Comparison of ENCODE assay signal across 11 cellular contexts in genomic region chr14:73428354-73428824, GRCh38. TPM values are rescaled to one million over a fixed set of nuclear protein-coding genes. Genes with fewer than 3 reads are reported as not detected.
DNase-seq lines count a peak whose midpoint lies in the region; ATAC-seq, FAIRE-seq and TF ChIP-seq lines count a peak whose summit lies in the region.
"Had no signal": no experiment of that assay in that cellular context is flagged by ENCODE, and none has a peak within 500 bp of the region (broad histone marks: within the 10 kb centered on the region; RNA-seq: fewer than 3 reads in every experiment).

No MANE protein-coding gene starts in this region.

- no peak overlapping the region for H2AFZ ChIP-seq in astrocyte (ENCODE audit: low read depth, low read length)
- no peak overlapping the region for H2AFZ ChIP-seq in HepG2 (ENCODE audit: low read length)

- H3K4me3 ChIP-seq in astrocyte (ENCODE audit: insufficient read depth, low read depth, low read length) (no peak overlapping the region), HepG2 (replicated peaks in 1 of 3; ENCODE audit: insufficient read depth in 1 of 3, low read depth in 2 of 3, low read length in 3 of 3) (no peak overlapping the region), spleen (no peak overlapping the region)

- CTCF ChIA-PET in HepG2 (lab: Yijun Ruan, JAX; ENCODE audit: low intra/inter-chr PET ratio, low total read pairs): no interaction called here

- in situ Hi-C loops in G401 (cut with HindIII; ENCODE audit: low sequenced_read_pairs): no loop called here
- in situ Hi-C loops in HepG2 (cut with HindIII; ENCODE audit: extremely low pct_ligation_motif_present, low pct_unique_long_range_greater_than_20kb): no loop called here

- H3K27me3 Mint-ChIP-seq in astrocyte (ENCODE audit: low read depth, unreplicated experiment): no peaks in the 10 kb centered on the region
- no peaks in the 10 kb centered on the region for H3K27me3 Mint-ChIP-seq in progenitor cell of endocrine pancreas
- H3K27me3 Mint-ChIP-seq: activated CD4-positive, alpha-beta memory T cell treated with anti-CD3 and anti-CD28 coated beads, Interleukin-2, amount 10 ng/mL, durations not matched to agents 7 days and 5 days had no signal

- DNase-seq in G401 (ENCODE audit: low spot score): peak; percentile 65
- no peak for DNase-seq in astrocyte (ENCODE audit: low read depth)
- peak; percentile 72 for DNase-seq in HepG2 (ENCODE audit: low spot score)
- DNase-seq in spleen: no peak
- no peak for DNase-seq in HuH-7 (ENCODE audit: low spot score)
- DNase-seq in progenitor cell of endocrine pancreas (ENCODE audit: low spot score, unreplicated experiment): no peak
- DNase-seq: activated CD4-positive, alpha-beta memory T cell treated with anti-CD3 and anti-CD28 coated beads, Interleukin-2, amount 10 ng/mL, durations not matched to agents 7 days and 5 days; cerebellar nuclear complex; substantia nigra had no signal

- H3K36me3 Mint-ChIP-seq in astrocyte (ENCODE audit: low read depth, unreplicated experiment): peaks cover 2% of the 10 kb centered on the region
- no peaks in the 10 kb centered on the region for H3K36me3 Mint-ChIP-seq in progenitor cell of endocrine pancreas (ENCODE audit: insufficient read depth)

- no peak for FAIRE-seq in astrocyte (lab: Jason Lieb, UNC)
- FAIRE-seq in HepG2 (lab: Jason Lieb, UNC): peak; percentile 87
- FAIRE-seq: RCC 7860 had no signal

- POLR2A ChIA-PET in HepG2 (lab: Yijun Ruan, JAX): interaction anchor here (0.6 to 1.0 kb wide), 4 partner anchors 13 to 292 kb away, joined by 3 to 5 read pairs (median 4); partner anchors contain the start of genes NUMB and PSEN1

- H3K4me1 Mint-ChIP-seq in astrocyte (ENCODE audit: low read depth, unreplicated experiment) (peaks cover 13% of the 10 kb centered on the region), progenitor cell of endocrine pancreas (ENCODE audit: low read depth) (peaks cover 7% of the 10 kb centered on the region)

- H3K4me2 ChIP-seq in astrocyte (ENCODE audit: low read length) (no peak overlapping the region), HepG2 (ENCODE audit: low read depth, low read length) (peak overlapping the region; percentile 62)

- H3K36me3 ChIP-seq in astrocyte (ENCODE audit: insufficient read depth, low read length) (no peaks in the 10 kb centered on the region), HepG2 (replicated peaks in 1 of 2; ENCODE audit: control insufficient read depth in 1 of 2, insufficient read depth in 2 of 2, low read length in 2 of 2) (no peaks in the 10 kb centered on the region), spleen (peaks cover 0 to 7% (median 0%) of the 10 kb centered on the region in 6 donors)

- 2% methylated on average over 5 of the region's 5 CpGs for WGBS in HepG2 (ENCODE audit: low lambda C conversion rate)
- 79 to 85% (median 82%) methylated on average over 5 of the region's 5 CpGs for WGBS in spleen, 5 donors

- TF ChIP-seq CTCF in astrocyte (IDR thresholded peaks at IDR 0.05; ENCODE audit: insufficient read depth, low read depth, low read length) (no peak), HepG2 (CRISPR knock-in tag; IDR thresholded peaks at IDR 0.05) (no peak), spleen (IDR thresholded peaks at IDR 0.05 in 8 of 11, conservative IDR thresholded peaks at IDR 0.05 in 3 of 11) (no peak), progenitor cell of endocrine pancreas (IDR thresholded peaks at IDR 0.05; ENCODE audit: unreplicated experiment) (no peak)

- H3K4me3 Mint-ChIP-seq in astrocyte (ENCODE audit: unreplicated experiment): no peak overlapping the region
- H3K4me3 Mint-ChIP-seq in progenitor cell of endocrine pancreas (ENCODE audit: low read depth): no peak overlapping the region
- H3K4me3 Mint-ChIP-seq: activated CD4-positive, alpha-beta memory T cell treated with anti-CD3 and anti-CD28 coated beads, Interleukin-2, amount 10 ng/mL, durations not matched to agents 7 days and 5 days had no signal

- 0 out of 2 replicates have a peak, but pooled peaks have one; percentile 11 for TF ChIP-seq RAD21 in HepG2 (CRISPR knock-in tag; IDR thresholded peaks at IDR 0.05)

- H3K9me3 Mint-ChIP-seq in astrocyte (ENCODE audit: unreplicated experiment) (no peaks in the 10 kb centered on the region), progenitor cell of endocrine pancreas (ENCODE audit: low read depth) (no peaks in the 10 kb centered on the region)
- H3K9me3 Mint-ChIP-seq: activated CD4-positive, alpha-beta memory T cell treated with anti-CD3 and anti-CD28 coated beads, Interleukin-2, amount 10 ng/mL, durations not matched to agents 7 days and 5 days had no signal

- TF ChIP-seq POLR2A in HepG2 (IDR thresholded peaks at IDR 0.05; ENCODE audit: insufficient read depth in 1 of 2, low read depth in 2 of 2, low read length in 2 of 2) (no peak), spleen (IDR thresholded peaks at IDR 0.05) (no peak)

- H3K27ac ChIP-seq in astrocyte (ENCODE audit: low read depth, low read length) (no peak overlapping the region), HepG2 (ENCODE audit: extremely low read length, insufficient read depth, low read length) (peak overlapping the region; percentile 79), spleen (peak overlapping the region in 7 of 8 donors; percentile 10 to 63 (median 55))

- peaks cover 63% of the 10 kb centered on the region for H4K20me1 ChIP-seq in astrocyte (ENCODE audit: insufficient read depth, low read length)
- H4K20me1 ChIP-seq in HepG2 (ENCODE audit: insufficient read depth, low read length): peaks cover 7% of the 10 kb centered on the region; the same call in 1 of the 2 replicates

- ATAC-seq in HepG2 (peak; percentile 93), GM21526 (IDR thresholded peaks at IDR 0.05; ENCODE audit: low FRiP score, unreplicated experiment) (no peak)

- intact Hi-C loops in HepG2 (cut with micrococcal nuclease; ENCODE audit: unreplicated experiment): no loop called here
- intact Hi-C loops in spleen (cut with DNase I; ENCODE audit: low total_unique reads): no loop called here

- H3K9me3 ChIP-seq in astrocyte (ENCODE audit: insufficient read depth, low read depth, low read length) (no peaks in the 10 kb centered on the region), HepG2 (ENCODE audit: low read length) (no peaks in the 10 kb centered on the region), spleen (no peaks in the 10 kb centered on the region)

- peaks cover 98% of the 10 kb centered on the region for H3K79me2 ChIP-seq in astrocyte (ENCODE audit: insufficient read depth, low read length)
- peaks cover 54% of the 10 kb centered on the region for H3K79me2 ChIP-seq in HepG2 (ENCODE audit: insufficient read depth, low read length)

- H3K9ac ChIP-seq in astrocyte (ENCODE audit: low read length) (no peak overlapping the region), HepG2 (ENCODE audit: insufficient read depth, low read depth, low read length) (no peak overlapping the region)

- BruUV-seq in HepG2 (replicated peaks; lab: Mats Ljungman, UMichigan): no TSS peak

- peak overlapping the region; percentile 54 for H3K27ac Mint-ChIP-seq in astrocyte (ENCODE audit: unreplicated experiment)
- no peak overlapping the region for H3K27ac Mint-ChIP-seq in progenitor cell of endocrine pancreas
- H3K27ac Mint-ChIP-seq: activated CD4-positive, alpha-beta memory T cell treated with anti-CD3 and anti-CD28 coated beads, Interleukin-2, amount 10 ng/mL, durations not matched to agents 7 days and 5 days had no signal

- peak in 1 of 2 experiments; percentile 45; a peak in 1 of 4 replicates for TF ChIP-seq EP300 in HepG2 (IDR thresholded peaks at IDR 0.05; ENCODE audit: low read depth in 2 of 2, low read length in 2 of 2)
- no peak for TF ChIP-seq EP300 in HepG2 (CRISPR knock-in tag; IDR thresholded peaks at IDR 0.05; ENCODE audit: borderline replicate concordance)

- H3K27me3 ChIP-seq in astrocyte (ENCODE audit: insufficient read depth, low read length): no peaks in the 10 kb centered on the region
- no peaks in the 10 kb centered on the region for H3K27me3 ChIP-seq in HepG2 (ENCODE audit: control insufficient read depth in 1 of 2, insufficient read depth in 2 of 2, low read length in 2 of 2)
- H3K27me3 ChIP-seq in spleen (replicated peaks in 1 of 7): no peaks in the 10 kb centered on the region

- peaks cover 7% of the 10 kb centered on the region for H3K4me1 ChIP-seq in astrocyte (ENCODE audit: insufficient read depth, low read length)
- H3K4me1 ChIP-seq in HepG2 (ENCODE audit: insufficient read depth, low read length): peaks cover 71% of the 10 kb centered on the region
- H3K4me1 ChIP-seq in spleen: peaks cover 20 to 79% (median 50%) of the 10 kb centered on the region in 6 donors

RNA-seq across cellular contexts. Expression of gene NUMB, which starts 30.0 kb away (rescaled TPM):
- total RNA-seq in G401 (2014; rRNA removed; shearing (Covaris generic)): 16.6 and 49.1 TPM in 2 replicates
- total RNA-seq in astrocyte: 89.2 and 93.9 TPM in 2 replicates
- total RNA-seq in HepG2 (2016; rRNA removed; fragmentation: Illumina TruSeq; extraction: Trizol): 20.3 and 27.7 TPM in 2 replicates
- 5.7 and 8.8 TPM in 2 replicates for total RNA-seq in HepG2 (2016; cell fraction: cytosol; rRNA removed; fragmentation: Illumina TruSeq; extraction: Trizol; ENCODE audit: low read depth)
- 22.2 and 31.9 TPM in 2 replicates for total RNA-seq in HepG2 (2016; cell fraction: insoluble cytoplasmic fraction; rRNA removed; fragmentation: Illumina TruSeq; extraction: Trizol)
- total RNA-seq in HepG2 (2016; cell fraction: membrane; rRNA removed; fragmentation: Illumina TruSeq; extraction: Trizol): 14.7 and 15.0 TPM in 2 replicates
- total RNA-seq in HepG2 (2016; cell fraction: nucleus; rRNA removed; fragmentation: Illumina TruSeq; extraction: Trizol): 34.7 and 36.8 TPM in 2 replicates
- 71.1 and 77.1 TPM in 2 replicates for polyA plus RNA-seq in HepG2 (2011; rRNA removed)
- 46.5 and 51.7 TPM in 2 replicates for polyA plus RNA-seq in HepG2 (2011; cell fraction: cytosol; rRNA removed)
- 87.4 and 94.3 TPM in 2 replicates for polyA plus RNA-seq in HepG2 (2011; cell fraction: nucleus; rRNA removed)
- polyA plus RNA-seq in HepG2 (2012): 32.2 and 36.9 TPM in 2 replicates
- 2.7 and 3.2 TPM in 2 replicates for polyA plus RNA-seq in HepG2 (2016; cell fraction: cytosol; fragmentation: Illumina TruSeq; extraction: Trizol; ENCODE audit: low read depth)
- 41.7 and 43.4 TPM in 2 replicates for polyA plus RNA-seq in HepG2 (2016; cell fraction: insoluble cytoplasmic fraction; fragmentation: Illumina TruSeq; extraction: Trizol; ENCODE audit: low read depth)
- 9.9 and 10.5 TPM in 2 replicates for polyA plus RNA-seq in HepG2 (2016; cell fraction: membrane; fragmentation: Illumina TruSeq; extraction: Trizol; ENCODE audit: low read depth)
- 52.2 and 60.2 TPM in 2 replicates for polyA plus RNA-seq in HepG2 (2016; cell fraction: nucleus; fragmentation: Illumina TruSeq; extraction: Trizol; ENCODE audit: insufficient read depth, low read depth)
- polyA minus RNA-seq in HepG2 (2011; rRNA and poly(A)+ RNA removed; ENCODE audit: low replicate concordance): 149 and 174 TPM in 2 replicates
- polyA minus RNA-seq in HepG2 (2011; cell fraction: cytosol; rRNA and poly(A)+ RNA removed): 41.3 and 51.9 TPM in 2 replicates
- polyA minus RNA-seq in HepG2 (2011; cell fraction: nucleus; rRNA and poly(A)+ RNA removed): 101 and 107 TPM in 2 replicates
- 100 to 1,000 TPM in 4 of 7 donors, 10 to 100 TPM in 3; 78.0 to 165 (median 103) TPM for total RNA-seq in spleen
- polyA plus RNA-seq in spleen: 10 to 100 TPM; 19.8 to 30.7 (median 27.5) TPM
- 88.8 and 92.4 TPM in 2 replicates for total RNA-seq in progenitor cell of endocrine pancreas

Comparison
In these comparisons a context has a peak if more than half of its experiments do, and no peak if none do; other contexts are left out.
1. DNase-seq: peak in G401 (single experiment) and HepG2 (single experiment); none in astrocyte (single experiment), spleen (single experiment), HuH-7 (single experiment) and progenitor cell of endocrine pancreas (single experiment).